Comparison of ENCODE assay signal across 12 cellular contexts in the genomic region with DNA sequence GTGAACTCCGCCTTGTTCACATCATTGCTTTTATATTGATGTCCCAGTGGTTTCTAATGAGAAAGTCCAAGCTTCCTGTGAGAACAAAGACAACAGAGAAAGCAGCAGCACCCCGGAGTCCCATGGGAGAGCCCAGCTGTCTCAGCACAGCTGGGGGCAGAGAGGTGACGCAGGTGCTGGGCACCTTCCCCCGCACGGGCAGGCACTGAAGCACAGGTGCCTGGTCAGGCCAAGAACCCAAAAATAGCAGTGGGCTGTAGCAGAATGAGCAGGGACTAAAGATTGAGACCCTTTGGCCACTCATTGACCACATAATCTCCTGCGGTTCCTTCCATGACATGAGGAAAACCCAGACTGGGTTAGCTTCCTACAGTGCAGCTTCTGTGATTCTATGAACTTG. TPM values are rescaled to one million over a fixed set of nuclear protein-coding genes. Genes with fewer than 3 reads are reported as not detected.
A peak's percentile ranks its signal among the peaks of the same experiment; 100 is the strongest.
DNase-seq lines count a peak whose midpoint lies in the region; ATAC-seq and TF ChIP-seq lines count a peak whose summit lies in the region.
"Had no signal": no experiment of that assay in that cellular context is flagged by ENCODE, and none has a peak within 500 bp of the region (broad histone marks: within the 10 kb centered on the region; RNA-seq: fewer than 3 reads in every experiment).

No MANE protein-coding gene starts in this region.

- ATAC-seq in GM18511 (IDR thresholded peaks at IDR 0.05; ENCODE audit: unreplicated experiment) (peak; percentile 95), GM21529 (IDR thresholded peaks at IDR 0.05; ENCODE audit: unreplicated experiment) (peak; percentile 94), HG03159 (IDR thresholded peaks at IDR 0.05; ENCODE audit: unreplicated experiment) (peak; percentile 96), left cardiac atrium (no peak)
- no peak for ATAC-seq in activated naive CD4-positive, alpha-beta T cell treated with anti-CD3 and anti-CD28 coated beads, Interleukin-2, amount 50 U/mL, for 72 hours
- ATAC-seq in stimulated activated naive CD8-positive, alpha-beta T cell treated with anti-CD3 and anti-CD28 coated beads, Interleukin-15, amount 100 ng/mL, for 72 hours: no peak

- no peak for TF ChIP-seq CTCF in Peyer's patch (IDR thresholded peaks at IDR 0.05)

- H3K4me3 ChIP-seq in Peyer's patch: no peak overlapping the region
- H3K4me3 ChIP-seq: adrenal gland, GM23248 had no signal

- DNase-seq in Peyer's patch: peak in 2 of 3 donors; percentile 55 to 63
- DNase-seq in left cardiac atrium: no peak
- no peak for DNase-seq in NCI-H2171 treated with DMSO at 0.1 percent for 48 hours (lab: John Stamatoyannopoulos, UW)
- DNase-seq in activated naive CD4-positive, alpha-beta T cell treated with anti-CD3 and anti-CD28 coated beads, Interleukin-2, amount 50 U/mL, for 72 hours (ENCODE audit: low spot score in 2 of 2): no peak
- DNase-seq in stimulated activated naive CD8-positive, alpha-beta T cell treated with anti-CD3 and anti-CD28 coated beads, Interleukin-15, amount 100 ng/mL, for 72 hours: no peak
- DNase-seq: activated CD4-positive, alpha-beta T cell treated with anti-CD3 and anti-CD28 coated beads, Interleukin-2, amount 10 ng/mL, durations not matched to agents 7 days and 5 days; adrenal gland; GM23248; nucleus accumbens had no signal

- H3K9me3 ChIP-seq in Peyer's patch: no peaks in the 10 kb centered on the region

- H3K27me3 ChIP-seq in Peyer's patch: no peaks in the 10 kb centered on the region
- H3K27me3 ChIP-seq: adrenal gland had no signal

- no peak overlapping the region for H3K4me3 Mint-ChIP-seq in stimulated activated naive CD8-positive, alpha-beta T cell treated with anti-CD3 and anti-CD28 coated beads, Interleukin-15, amount 100 ng/mL, for 72 hours
- H3K4me3 Mint-ChIP-seq: activated CD4-positive, alpha-beta T cell treated with anti-CD3 and anti-CD28 coated beads, Interleukin-2, amount 10 ng/mL, durations not matched to agents 7 days and 5 days had no signal

- intact Hi-C loops in left cardiac atrium (cut with DNase I): no loop called here

- peaks cover 17 to 24% of the 10 kb centered on the region in 2 donors for H3K9me3 Mint-ChIP-seq in activated naive CD4-positive, alpha-beta T cell treated with anti-CD3 and anti-CD28 coated beads, Interleukin-2, amount 50 U/mL, for 72 hours
- peaks cover 5 to 20% of the 10 kb centered on the region in 2 donors for H3K9me3 Mint-ChIP-seq in stimulated activated naive CD8-positive, alpha-beta T cell treated with anti-CD3 and anti-CD28 coated beads, Interleukin-15, amount 100 ng/mL, for 72 hours

- no peak for TF ChIP-seq POLR2A in Peyer's patch (IDR thresholded peaks at IDR 0.05)

- no peaks in the 10 kb centered on the region for H3K27me3 Mint-ChIP-seq in stimulated activated naive CD8-positive, alpha-beta T cell treated with anti-CD3 and anti-CD28 coated beads, Interleukin-15, amount 100 ng/mL, for 72 hours
- H3K27me3 Mint-ChIP-seq: activated CD4-positive, alpha-beta T cell treated with anti-CD3 and anti-CD28 coated beads, Interleukin-2, amount 10 ng/mL, durations not matched to agents 7 days and 5 days had no signal

- H3K36me3 Mint-ChIP-seq in activated naive CD4-positive, alpha-beta T cell treated with anti-CD3 and anti-CD28 coated beads, Interleukin-2, amount 50 U/mL, for 72 hours: peaks cover 28 to 45% of the 10 kb centered on the region in 2 donors

- H3K4me1 ChIP-seq in Peyer's patch: no peaks in the 10 kb centered on the region
- H3K4me1 ChIP-seq: adrenal gland had no signal

- H3K27ac Mint-ChIP-seq in activated naive CD4-positive, alpha-beta T cell treated with anti-CD3 and anti-CD28 coated beads, Interleukin-2, amount 50 U/mL, for 72 hours: no peak overlapping the region
- no peak overlapping the region for H3K27ac Mint-ChIP-seq in stimulated activated naive CD8-positive, alpha-beta T cell treated with anti-CD3 and anti-CD28 coated beads, Interleukin-15, amount 100 ng/mL, for 72 hours
- H3K27ac Mint-ChIP-seq: activated CD4-positive, alpha-beta T cell treated with anti-CD3 and anti-CD28 coated beads, Interleukin-2, amount 10 ng/mL, durations not matched to agents 7 days and 5 days had no signal

- no peaks in the 10 kb centered on the region for H3K4me1 Mint-ChIP-seq in stimulated activated naive CD8-positive, alpha-beta T cell treated with anti-CD3 and anti-CD28 coated beads, Interleukin-15, amount 100 ng/mL, for 72 hours

- no peak overlapping the region for H3K27ac ChIP-seq in Peyer's patch
- H3K27ac ChIP-seq: adrenal gland, GM23248 had no signal

- H3K36me3 ChIP-seq in Peyer's patch: peaks cover 0 to 25% (median 0%) of the 10 kb centered on the region in 3 donors
- H3K36me3 ChIP-seq: adrenal gland had no signal

RNA-seq across cellular contexts. Expression of a gene that starts 18.8 kb away (rescaled TPM):
- total RNA-seq in Peyer's patch (10 to 100 TPM in 3 of 4 donors, 1 to 10 TPM in 1; 5.8 to 16.9 (median 13.1) TPM), left cardiac atrium (1 to 10 TPM; 2.0 to 2.2 TPM)
- total RNA-seq in activated naive CD4-positive, alpha-beta T cell treated with anti-CD3 and anti-CD28 coated beads, Interleukin-2, amount 50 U/mL, for 72 hours: 1 to 10 TPM; 7.3 to 8.4 TPM

RNA-seq across cellular contexts. Expression of a gene that starts 19.2 kb away (rescaled TPM):
- total RNA-seq in Peyer's patch: 100 to 1,000 TPM in 1 of 4 donors, 10 to 100 TPM in 3; 27.5 to 134 (median 55.8) TPM
- 10 to 100 TPM; 23.2 to 29.3 TPM for total RNA-seq in left cardiac atrium
- 10 to 100 TPM; 50.6 to 94.0 TPM for total RNA-seq in activated naive CD4-positive, alpha-beta T cell treated with anti-CD3 and anti-CD28 coated beads, Interleukin-2, amount 50 U/mL, for 72 hours

Comparison
In these comparisons a context has a peak if more than half of its experiments do, and no peak if none do; other contexts are left out.
1. ATAC-seq: peak in GM18511 (single experiment), GM21529 (single experiment) and HG03159 (single experiment); none in left cardiac atrium (0 of 2), activated naive CD4-positive, alpha-beta T cell treated with anti-CD3 and anti-CD28 coated beads, Interleukin-2, amount 50 U/mL, for 72 hours (0 of 2) and stimulated activated naive CD8-positive, alpha-beta T cell treated with anti-CD3 and anti-CD28 coated beads, Interleukin-15, amount 100 ng/mL, for 72 hours (single experiment).
2. DNase-seq: peak in Peyer's patch (2 of 3); none in left cardiac atrium (single experiment), NCI-H2171 treated with DMSO at 0.1 percent for 48 hours (single experiment), activated naive CD4-positive, alpha-beta T cell treated with anti-CD3 and anti-CD28 coated beads, Interleukin-2, amount 50 U/mL, for 72 hours (0 of 2) and stimulated activated naive CD8-positive, alpha-beta T cell treated with anti-CD3 and anti-CD28 coated beads, Interleukin-15, amount 100 ng/mL, for 72 hours (0 of 2).